ENCODE assay signal across 1 cellular context in genomic region chr7:78306631-78307030, GRCh38.
A peak's percentile ranks its signal among the peaks of the same experiment; 100 is the strongest.
TF ChIP-seq lines count a peak whose summit lies in the region.

No MANE protein-coding gene starts in this region.

TF ChIP-seq in K562, 482 proteins besides CTCF, POLR2A, EP300 and RAD21 (continued from another document):
- TF ChIP-seq ZBTB12 (CRISPR knock-in tag; IDR thresholded peaks at IDR 0.05) (no peak), THAP7 (CRISPR knock-in tag; IDR thresholded peaks at IDR 0.05) (no peak), ZNF384 (IDR thresholded peaks at IDR 0.05; ENCODE audit: low read depth, low read length) (no peak), ZNF318 (IDR thresholded peaks at IDR 0.05; ENCODE audit: borderline replicate concordance in 1 of 2, low read depth in 1 of 2) (no peak), ZBTB26 (CRISPR knock-in tag; IDR thresholded peaks at IDR 0.05) (no peak), ZNF184 (CRISPR knock-in tag; IDR thresholded peaks at IDR 0.05) (no peak), ZNF316 (IDR thresholded peaks at IDR 0.05) (peak; percentile 87), VEZF1 (CRISPR knock-in tag; IDR thresholded peaks at IDR 0.05) (no peak), MAFF (IDR thresholded peaks at IDR 0.05; ENCODE audit: low read length) (peak; percentile 90), RBM14 (IDR thresholded peaks at IDR 0.05; ENCODE audit: borderline replicate concordance, insufficient read depth, low read depth, low read length) (no peak), TCF7 (IDR thresholded peaks at IDR 0.05; ENCODE audit: borderline replicate concordance) (no peak), MAFK (IDR thresholded peaks at IDR 0.05; ENCODE audit: low read length) (peak; percentile 91), RFX1 (IDR thresholded peaks at IDR 0.05) (no peak), MAFG (tag; conservative IDR thresholded peaks at IDR 0.05) (peak; percentile 67), C11orf30 (IDR thresholded peaks at IDR 0.05; ENCODE audit: low read depth) (peak; percentile 67), ETS2 (tag; IDR thresholded peaks at IDR 0.05; ENCODE audit: borderline replicate concordance, poor library complexity, severe bottlenecking) (no peak), HMGN3 (IDR thresholded peaks at IDR 0.05; ENCODE audit: borderline replicate concordance, extremely low read depth, insufficient read length, low read depth, low read length) (no peak), ZNF583 (CRISPR knock-in tag; IDR thresholded peaks at IDR 0.05) (no peak), ZBTB43 (CRISPR knock-in tag; IDR thresholded peaks at IDR 0.05) (no peak), HDAC2 (IDR thresholded peaks at IDR 0.05) (no peak)
